ENCODE assay signal across 8 cellular contexts in genomic region chr1:226187019-226187322, GRCh38. TPM values are rescaled to one million over a fixed set of nuclear protein-coding genes. Genes with fewer than 3 reads are reported as not detected.
A peak's percentile ranks its signal among the peaks of the same experiment; 100 is the strongest.
DNase-seq lines count a peak whose midpoint lies in the region; ATAC-seq, FAIRE-seq and TF ChIP-seq lines count a peak whose summit lies in the region.

No MANE protein-coding gene starts in this region.

- H3K9ac ChIP-seq in NT2/D1 (ENCODE audit: insufficient read length, low read depth) (peak overlapping the region; percentile 99), endocrine pancreas (ENCODE audit: control insufficient read depth, insufficient read depth, low read length) (peak overlapping the region; percentile 89)

- DNase-seq in CD14-positive monocyte (ENCODE audit: low spot score): no peak
- no peak for DNase-seq in NT2/D1 (ENCODE audit: low read depth, low spot score)
- DNase-seq in H54 (ENCODE audit: insufficient read length, low spot score): no peak
- DNase-seq in C1 segment of cervical spinal cord (lab: John Stamatoyannopoulos, UW): no peak
- no peak for DNase-seq in D341Med (ENCODE audit: low spot score)

- H3K27me3 Mint-ChIP-seq in CD14-positive monocyte (ENCODE audit: low read depth in 3 of 3): peaks cover 0 to 3% (median 0%) of the 10 kb centered on the region in 3 donors

- TF ChIP-seq POLR2A in H54 (IDR thresholded peaks at IDR 0.05; ENCODE audit: low read depth, low read length): no peak

- FAIRE-seq in H54 (lab: Jason Lieb, UNC): no peak

- H3K4me3 ChIP-seq in NT2/D1 (ENCODE audit: insufficient read length, low read depth) (peak overlapping the region; percentile 95), endocrine pancreas (ENCODE audit: control insufficient read depth, insufficient read depth, low read length) (peak overlapping the region; percentile 52), neuron (ENCODE audit: low read length) (peak overlapping the region; percentile 85)

- H3K4me1 ChIP-seq in NT2/D1 (ENCODE audit: insufficient read depth, insufficient read length): peaks cover 3% of the 10 kb centered on the region
- H3K4me1 ChIP-seq in endocrine pancreas (ENCODE audit: control insufficient read depth, insufficient read depth, low read length): peaks cover 12% of the 10 kb centered on the region
- H3K4me1 ChIP-seq in neuron (ENCODE audit: insufficient read depth, low read length): peaks cover 21% of the 10 kb centered on the region

- no peak for ATAC-seq in GM19035 (IDR thresholded peaks at IDR 0.05; ENCODE audit: unreplicated experiment)

- intact Hi-C loops in CD14-positive monocyte (cut with micrococcal nuclease): loop anchor here in 1 of 2 donors (10.0 kb wide), 1 partner anchor 122 kb away; the partner anchor contains the start of gene H3-3A

- H3K36me3 ChIP-seq in NT2/D1 (ENCODE audit: insufficient read depth, insufficient read length, low read length) (peaks cover 19% of the 10 kb centered on the region), endocrine pancreas (ENCODE audit: control insufficient read depth, insufficient read depth, low read length) (no peaks in the 10 kb centered on the region), neuron (ENCODE audit: insufficient read depth, low read length) (peaks cover 13% of the 10 kb centered on the region)

- H3K36me3 Mint-ChIP-seq in CD14-positive monocyte: peaks cover 4 to 7% of the 10 kb centered on the region in 2 donors

- H3K9me3 ChIP-seq in NT2/D1 (ENCODE audit: insufficient read depth, low read length): no peaks in the 10 kb centered on the region
- no peaks in the 10 kb centered on the region for H3K9me3 ChIP-seq in endocrine pancreas (ENCODE audit: control insufficient read depth, low read length)
- H3K9me3 ChIP-seq in neuron (ENCODE audit: low read length): no peaks in the 10 kb centered on the region

- TF ChIP-seq CTCF in CD14-positive monocyte (IDR thresholded peaks at IDR 0.05): no peak

- H3K9me3 Mint-ChIP-seq in CD14-positive monocyte: peaks cover 0 to 2% (median 0%) of the 10 kb centered on the region in 7 donors

- peak overlapping the region; percentile 85 to 89 for H3K4me3 Mint-ChIP-seq in CD14-positive monocyte

- peaks cover 31% of the 10 kb centered on the region for H3K4me1 Mint-ChIP-seq in CD14-positive monocyte

- no peaks in the 10 kb centered on the region for H3K27me3 ChIP-seq in NT2/D1 (ENCODE audit: insufficient read depth, insufficient read length)
- no peaks in the 10 kb centered on the region for H3K27me3 ChIP-seq in endocrine pancreas (ENCODE audit: control insufficient read depth, insufficient read depth, low read length)
- H3K27me3 ChIP-seq in neuron (ENCODE audit: insufficient read depth, low read length): no peaks in the 10 kb centered on the region

- H2AFZ ChIP-seq in neuron (ENCODE audit: low read depth, low read length): peak overlapping the region; percentile 96

- H3K27ac Mint-ChIP-seq in CD14-positive monocyte: peak overlapping the region; percentile 87 to 97 (median 95)

RNA-seq across cellular contexts. Expression of gene ACBD3, which starts 0.4 kb away (rescaled TPM):
- 10 to 100 TPM; 11.4 to 16.3 TPM for polyA plus RNA-seq in CD14-positive monocyte

RNA-seq across cellular contexts. Expression of gene MIXL1, which starts 36.5 kb away (rescaled TPM):
- polyA plus RNA-seq in CD14-positive monocyte: not detected
